17 cellular contexts compared by ENCODE assay signal in genomic region chr11:6546735-6547134, GRCh38. TPM values are rescaled to one million over a fixed set of nuclear protein-coding genes. Genes with fewer than 3 reads are reported as not detected.
DNase-seq lines count a peak whose midpoint lies in the region; ATAC-seq and TF ChIP-seq lines count a peak whose summit lies in the region.
"Had no signal": no experiment of that assay in that cellular context is flagged by ENCODE, and none has a peak within 500 bp of the region (broad histone marks: within the 10 kb centered on the region; RNA-seq: fewer than 3 reads in every experiment).

No MANE protein-coding gene starts in this region.

- H3K36me3 Mint-ChIP-seq in activated CD8-positive, alpha-beta T cell treated with anti-CD3 and anti-CD28 coated beads, Interleukin-2, amount 10 ng/mL, durations not matched to agents 7 days and 5 days (ENCODE audit: low read depth) = peaks cover 7% of the 10 kb centered on the region
- peaks cover 11% of the 10 kb centered on the region for H3K36me3 Mint-ChIP-seq in activated CD8-positive, alpha-beta T cell treated with anti-CD3 and anti-CD28 coated beads for 36 hours (ENCODE audit: low read depth)
- peaks cover 2% of the 10 kb centered on the region for H3K36me3 Mint-ChIP-seq in endodermal cell (ENCODE audit: low read depth)
- H3K36me3 Mint-ChIP-seq in type B pancreatic cell = no peaks in the 10 kb centered on the region

- CTCF ChIA-PET in activated CD8-positive, alpha-beta T cell treated with anti-CD3 and anti-CD28 coated beads, Interleukin-2, amount 10 ng/mL, durations not matched to agents 7 days and 5 days (lab: Charles Lee) = interaction anchor here (1.0 to 1.7 kb wide), 3 partner anchors 16 to 168 kb away, joined by 5 to 6 read pairs (median 6); no protein-coding TSS in a partner anchor
- CTCF ChIA-PET in activated CD8-positive, alpha-beta T cell treated with anti-CD3 and anti-CD28 coated beads for 36 hours (lab: Charles Lee) = no interaction called here

- peak; percentile 8 for DNase-seq in activated CD8-positive, alpha-beta T cell treated with anti-CD3 and anti-CD28 coated beads, Interleukin-2, amount 10 ng/mL, durations not matched to agents 7 days and 5 days
- no peak for DNase-seq in activated CD8-positive, alpha-beta T cell treated with anti-CD3 and anti-CD28 coated beads for 36 hours
- DNase-seq in endodermal cell (peak; percentile 24), gastrocnemius medialis (no peak), HUDEP-2 (lab: John Stamatoyannopoulos, UW; ENCODE audit: unreplicated experiment in 76 of 76) (no peak), NCI-H1048 (lab: John Stamatoyannopoulos, UW) (no peak), type B pancreatic cell (ENCODE audit: extremely low spot score, unreplicated experiment) (no peak)
- DNase-seq: 8988T; CD4-positive, alpha-beta memory T cell; DMS153; DMS79; GF-D8; HCEC 1CT had no signal

- no peak overlapping the region for H3K4me3 Mint-ChIP-seq in activated CD8-positive, alpha-beta T cell treated with anti-CD3 and anti-CD28 coated beads, Interleukin-2, amount 10 ng/mL, durations not matched to agents 7 days and 5 days
- no peak overlapping the region for H3K4me3 Mint-ChIP-seq in activated CD8-positive, alpha-beta T cell treated with anti-CD3 and anti-CD28 coated beads for 36 hours
- H3K4me3 Mint-ChIP-seq in endodermal cell = no peak overlapping the region
- H3K4me3 Mint-ChIP-seq in type B pancreatic cell = no peak overlapping the region
- H3K4me3 Mint-ChIP-seq: CD14-positive monocyte, GM23338 had no signal

- no peaks in the 10 kb centered on the region for H3K9me3 Mint-ChIP-seq in activated CD8-positive, alpha-beta T cell treated with anti-CD3 and anti-CD28 coated beads, Interleukin-2, amount 10 ng/mL, durations not matched to agents 7 days and 5 days (ENCODE audit: insufficient read depth)
- no peaks in the 10 kb centered on the region for H3K9me3 Mint-ChIP-seq in activated CD8-positive, alpha-beta T cell treated with anti-CD3 and anti-CD28 coated beads for 36 hours
- no peaks in the 10 kb centered on the region for H3K9me3 Mint-ChIP-seq in endodermal cell
- H3K9me3 Mint-ChIP-seq in type B pancreatic cell = no peaks in the 10 kb centered on the region
- H3K9me3 Mint-ChIP-seq: CD14-positive monocyte, GM23338 had no signal

- no peaks in the 10 kb centered on the region for H3K27me3 ChIP-seq in endodermal cell (ENCODE audit: control insufficient read depth, insufficient read depth, low read length, poor library complexity, severe bottlenecking)
- H3K27me3 ChIP-seq in gastrocnemius medialis = no peaks in the 10 kb centered on the region
- H3K27me3 ChIP-seq: BLaER1 had no signal

- no peak overlapping the region for H3K27ac Mint-ChIP-seq in activated CD8-positive, alpha-beta T cell treated with anti-CD3 and anti-CD28 coated beads, Interleukin-2, amount 10 ng/mL, durations not matched to agents 7 days and 5 days
- H3K27ac Mint-ChIP-seq in activated CD8-positive, alpha-beta T cell treated with anti-CD3 and anti-CD28 coated beads for 36 hours = no peak overlapping the region
- H3K27ac Mint-ChIP-seq in endodermal cell (no peak overlapping the region), type B pancreatic cell (no peak overlapping the region)
- H3K27ac Mint-ChIP-seq: CD14-positive monocyte, GM23338 had no signal

- H3K36me3 ChIP-seq in endodermal cell (ENCODE audit: control insufficient read depth, insufficient read depth, low read length) = no peaks in the 10 kb centered on the region
- no peaks in the 10 kb centered on the region for H3K36me3 ChIP-seq in gastrocnemius medialis

- no peak for TF ChIP-seq CTCF in activated CD8-positive, alpha-beta T cell treated with anti-CD3 and anti-CD28 coated beads for 36 hours (IDR thresholded peaks at IDR 0.05)
- TF ChIP-seq CTCF in endodermal cell (conservative IDR thresholded peaks at IDR 0.05) = no peak
- no peak for TF ChIP-seq CTCF in gastrocnemius medialis (IDR thresholded peaks at IDR 0.05 in 4 of 5, conservative IDR thresholded peaks at IDR 0.05 in 1 of 5)
- no peak for TF ChIP-seq CTCF in type B pancreatic cell (conservative IDR thresholded peaks at IDR 0.05)

- POLR2A ChIA-PET in activated CD8-positive, alpha-beta T cell treated with anti-CD3 and anti-CD28 coated beads, Interleukin-2, amount 10 ng/mL, durations not matched to agents 7 days and 5 days (lab: Charles Lee) = no interaction called here
- POLR2A ChIA-PET in activated CD8-positive, alpha-beta T cell treated with anti-CD3 and anti-CD28 coated beads for 36 hours (lab: Charles Lee) = interaction anchor here (0.6 to 1.4 kb wide), 3 partner anchors 10 to 18 kb away, joined by 3 to 4 read pairs (median 3); no protein-coding TSS in a partner anchor

- H3K27ac ChIP-seq in endodermal cell (ENCODE audit: low read depth, low read length) (no peak overlapping the region), gastrocnemius medialis (peak overlapping the region; percentile 78 to 87 (median 81)), temporal lobe (ENCODE audit: low read depth, low read length) (peak overlapping the region; percentile 76)
- H3K27ac ChIP-seq: BLaER1 had no signal

- no peak for TF ChIP-seq POLR2A in gastrocnemius medialis (IDR thresholded peaks at IDR 0.05)

- H3K4me3 ChIP-seq in endodermal cell (ENCODE audit: low read length) = no peak overlapping the region
- no peak overlapping the region for H3K4me3 ChIP-seq in gastrocnemius medialis
- H3K4me3 ChIP-seq: BLaER1, GM23338 had no signal

- no peaks in the 10 kb centered on the region for H3K27me3 Mint-ChIP-seq in activated CD8-positive, alpha-beta T cell treated with anti-CD3 and anti-CD28 coated beads, Interleukin-2, amount 10 ng/mL, durations not matched to agents 7 days and 5 days (ENCODE audit: low read depth)
- no peaks in the 10 kb centered on the region for H3K27me3 Mint-ChIP-seq in activated CD8-positive, alpha-beta T cell treated with anti-CD3 and anti-CD28 coated beads for 36 hours
- H3K27me3 Mint-ChIP-seq in endodermal cell (ENCODE audit: insufficient read depth) (no peaks in the 10 kb centered on the region), type B pancreatic cell (no peaks in the 10 kb centered on the region)
- H3K27me3 Mint-ChIP-seq: CD4-positive, alpha-beta memory T cell had no signal

- ATAC-seq in activated CD8-positive, alpha-beta T cell treated with anti-CD3 and anti-CD28 coated beads, Interleukin-2, amount 10 ng/mL, durations not matched to agents 7 days and 5 days = no peak
- ATAC-seq in activated CD8-positive, alpha-beta T cell treated with anti-CD3 and anti-CD28 coated beads for 36 hours = no peak
- ATAC-seq in gastrocnemius medialis = no peak
- ATAC-seq: GM23338 had no signal

- H3K4me1 Mint-ChIP-seq in activated CD8-positive, alpha-beta T cell treated with anti-CD3 and anti-CD28 coated beads, Interleukin-2, amount 10 ng/mL, durations not matched to agents 7 days and 5 days (ENCODE audit: low read depth) = peaks cover 14% of the 10 kb centered on the region
- peaks cover 6% of the 10 kb centered on the region for H3K4me1 Mint-ChIP-seq in activated CD8-positive, alpha-beta T cell treated with anti-CD3 and anti-CD28 coated beads for 36 hours (ENCODE audit: low read depth)
- H3K4me1 Mint-ChIP-seq in endodermal cell (no peaks in the 10 kb centered on the region), type B pancreatic cell (ENCODE audit: unreplicated experiment) (no peaks in the 10 kb centered on the region)
- H3K4me1 Mint-ChIP-seq: CD14-positive monocyte, GM23338 had no signal

- H3K4me1 ChIP-seq in endodermal cell (ENCODE audit: control insufficient read depth, insufficient read depth, low read length) = no peaks in the 10 kb centered on the region
- peaks cover 9 to 18% of the 10 kb centered on the region in 2 donors for H3K4me1 ChIP-seq in gastrocnemius medialis
- H3K4me1 ChIP-seq: BLaER1 had no signal

- intact Hi-C loops in activated CD8-positive, alpha-beta T cell treated with anti-CD3 and anti-CD28 coated beads for 36 hours (cut with micrococcal nuclease) = no loop called here
- intact Hi-C loops in gastrocnemius medialis (cut with DNase I; ENCODE audit: low total_unique reads) = loop anchor here (2.0 kb wide), 1 partner anchor 20 kb away; no protein-coding TSS in a partner anchor

- in situ Hi-C loops in gastrocnemius medialis (cut with MboI; ENCODE audit: low sequenced_read_pairs in 4 of 4) = no loop called here

- H3K9me3 ChIP-seq in endodermal cell (ENCODE audit: control insufficient read depth, low read length) (no peaks in the 10 kb centered on the region), gastrocnemius medialis (no peaks in the 10 kb centered on the region)
- H3K9me3 ChIP-seq: BLaER1 had no signal

- no peak overlapping the region for H3K9ac ChIP-seq in endodermal cell (ENCODE audit: extremely low read depth, low read length, poor library complexity, severe bottlenecking)
- H3K9ac ChIP-seq: BLaER1 had no signal

- WGBS in endodermal cell (ENCODE audit: insufficient coverage in 1 of 2, insufficient read length in 1 of 2), 2 experiments = 94 to 97% methylated on average over 5 to 8 of the region's 8 CpGs

RNA-seq across cellular contexts. Expression of gene DNHD1, which starts 49.7 kb away (rescaled TPM):
- total RNA-seq in activated CD8-positive, alpha-beta T cell treated with anti-CD3 and anti-CD28 coated beads, Interleukin-2, amount 10 ng/mL, durations not matched to agents 7 days and 5 days = 10 to 100 TPM; 17.8 to 18.5 TPM
- total RNA-seq in activated CD8-positive, alpha-beta T cell treated with anti-CD3 and anti-CD28 coated beads for 36 hours = 10 to 100 TPM; 27.5 to 28.2 TPM
- total RNA-seq in endodermal cell (10 to 100 TPM; 11.0 to 12.2 TPM), gastrocnemius medialis (10 to 100 TPM in 1 of 4 donors, 1 to 10 TPM in 3; 3.4 to 10.5 (median 4.3) TPM), temporal lobe (3.0 TPM), type B pancreatic cell (ENCODE audit: low replicate concordance) (5.6 and 9.9 TPM in 2 replicates)
- 7.1 TPM for polyA plus RNA-seq in endodermal cell (2013, experiment 1 of 2)
- polyA plus RNA-seq in endodermal cell (2013, experiment 2 of 2) = 8.3 TPM

RNA-seq across cellular contexts. Expression of gene RRP8, which starts 56.7 kb away (rescaled TPM):
- total RNA-seq in activated CD8-positive, alpha-beta T cell treated with anti-CD3 and anti-CD28 coated beads, Interleukin-2, amount 10 ng/mL, durations not matched to agents 7 days and 5 days = 10 to 100 TPM; 28.6 to 29.8 TPM
- total RNA-seq in activated CD8-positive, alpha-beta T cell treated with anti-CD3 and anti-CD28 coated beads for 36 hours = 10 to 100 TPM; 39.6 to 43.1 TPM
- total RNA-seq in endodermal cell = 10 to 100 TPM; 11.0 to 12.8 TPM
- 12.8 TPM for polyA plus RNA-seq in endodermal cell (2013, experiment 1 of 2)
- polyA plus RNA-seq in endodermal cell (2013, experiment 2 of 2) = 12.1 TPM
- 10 to 100 TPM; 10.9 to 25.7 (median 14.9) TPM for total RNA-seq in gastrocnemius medialis
- total RNA-seq in temporal lobe = 9.8 TPM
- total RNA-seq in type B pancreatic cell (ENCODE audit: low replicate concordance) = 19.7 and 23.5 TPM in 2 replicates

RNA-seq across cellular contexts. Expression of gene ILK, which starts 56.8 kb away (rescaled TPM):
- 100 to 1,000 TPM; 195 to 197 TPM for total RNA-seq in activated CD8-positive, alpha-beta T cell treated with anti-CD3 and anti-CD28 coated beads, Interleukin-2, amount 10 ng/mL, durations not matched to agents 7 days and 5 days
- 10 to 100 TPM; 70.6 to 71.7 TPM for total RNA-seq in activated CD8-positive, alpha-beta T cell treated with anti-CD3 and anti-CD28 coated beads for 36 hours
- 100 to 1,000 TPM; 125 to 136 TPM for total RNA-seq in endodermal cell
- 117 TPM for polyA plus RNA-seq in endodermal cell (2013, experiment 1 of 2)
- polyA plus RNA-seq in endodermal cell (2013, experiment 2 of 2) = 112 TPM
- 100 to 1,000 TPM in 1 of 4 donors, 10 to 100 TPM in 3; 48.3 to 113 (median 70.5) TPM for total RNA-seq in gastrocnemius medialis
- total RNA-seq in temporal lobe = 42.5 TPM
- total RNA-seq in type B pancreatic cell (ENCODE audit: low replicate concordance) = 92.7 and 135 TPM in 2 replicates

Comparison
In these comparisons a context has a peak if more than half of its experiments do, and no peak if none do; other contexts are left out.
1. DNase-seq: peak in activated CD8-positive, alpha-beta T cell treated with anti-CD3 and anti-CD28 coated beads, Interleukin-2, amount 10 ng/mL, durations not matched to agents 7 days and 5 days (single experiment) and endodermal cell (single experiment); none in activated CD8-positive, alpha-beta T cell treated with anti-CD3 and anti-CD28 coated beads for 36 hours (single experiment), gastrocnemius medialis (0 of 2), HUDEP-2 (0 of 76), NCI-H1048 (single experiment) and type B pancreatic cell (single experiment).